8 cellular contexts compared by ENCODE assay signal in the genomic region with DNA sequence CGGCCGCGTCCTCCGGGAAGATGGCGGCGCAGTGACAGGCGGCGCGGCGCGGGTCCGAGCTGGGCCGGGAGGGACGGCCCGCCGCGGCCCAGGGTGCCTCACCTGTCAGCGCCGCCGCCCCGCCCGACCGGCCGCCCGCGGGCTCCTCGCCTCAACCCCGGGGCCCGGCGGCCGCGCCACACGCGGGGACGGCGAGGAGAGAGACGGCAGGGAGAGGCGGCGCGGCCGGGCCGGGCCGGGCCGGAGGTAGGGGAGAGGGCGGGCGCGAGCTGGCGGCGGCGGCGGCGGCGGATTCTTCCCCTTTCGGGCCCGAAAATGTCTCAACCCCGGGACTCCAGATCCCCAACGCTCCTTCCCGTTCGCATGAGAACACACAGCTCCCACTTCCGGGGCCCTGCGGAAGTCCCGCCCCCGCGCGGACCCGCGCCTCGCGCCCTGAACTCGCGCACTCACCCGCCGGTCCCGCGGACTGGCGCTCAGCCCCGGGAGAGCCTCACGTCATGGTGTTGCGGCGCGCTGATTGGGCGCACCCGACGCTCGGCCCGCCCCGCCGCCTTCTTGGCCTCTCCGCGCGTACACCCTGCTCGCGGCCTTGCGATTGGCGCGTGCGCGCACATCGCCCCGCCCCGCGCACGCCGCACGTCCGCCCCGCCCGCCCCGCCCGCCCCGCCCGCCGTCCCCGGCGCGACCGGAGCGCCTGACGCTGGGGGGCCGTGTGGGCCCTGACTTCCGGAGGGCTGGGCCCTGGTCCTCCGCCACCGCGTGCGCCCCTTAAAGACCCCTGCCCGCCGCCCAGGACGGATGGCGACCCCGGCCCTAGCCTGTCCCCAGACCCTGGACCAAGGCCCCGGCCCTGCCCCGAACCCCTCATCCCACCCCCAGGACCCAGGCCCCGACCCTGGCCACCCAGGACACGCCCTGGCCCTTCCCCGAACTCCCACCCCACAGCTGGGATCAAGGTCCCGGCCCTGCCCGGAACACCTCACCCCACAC. TPM values are rescaled to one million over a fixed set of nuclear protein-coding genes. Genes with fewer than 3 reads are reported as not detected.
A peak's percentile ranks its signal among the peaks of the same experiment; 100 is the strongest.
DNase-seq lines count a peak whose midpoint lies in the region; ATAC-seq and TF ChIP-seq lines count a peak whose summit lies in the region.

LARP4B (minus strand) TSS at position 380 of the 993 bp plus-strand sequence. CDS start 45,984 bp downstream, outside the sequence.

- H3K9ac ChIP-seq in PC-3 (ENCODE audit: low read length), result peak within 1 kb of the TSS; percentile 75

- no peak for TF ChIP-seq CTCF in PC-3 (conservative IDR thresholded peaks at IDR 0.05; ENCODE audit: low read depth, low read length)
- TF ChIP-seq CTCF in mucosa of descending colon (IDR thresholded peaks at IDR 0.05), result no peak

- POLR2A ChIA-PET in PC-3 (lab: Charles Lee; ENCODE audit: unreplicated experiment), result interaction anchor here (0.6 kb wide), 1 partner anchor 32 kb away, joined by 5 read pairs; no protein-coding TSS in a partner anchor

- ATAC-seq in GM21717 (IDR thresholded peaks at IDR 0.05; ENCODE audit: unreplicated experiment) (peak; percentile 93), PC-3 (peak; percentile 98), mucosa of descending colon (peak; percentile 97)

- H3K79me2 ChIP-seq in PC-3 (ENCODE audit: low read length), result peaks cover 41% of the 10 kb centered on the region

- H4K20me1 ChIP-seq in PC-3 (ENCODE audit: low read length), result peaks cover 34% of the 10 kb centered on the region

- peak within 1 kb of the TSS; percentile 65 for H3K4me3 ChIP-seq in Jurkat, Clone E6-1 (ENCODE audit: low read length)
- peak within 1 kb of the TSS; percentile 73 for H3K4me3 ChIP-seq in PC-3 (ENCODE audit: low read length)
- H3K4me3 ChIP-seq in mucosa of descending colon, result peak within 1 kb of the TSS; percentile 78

- H3K27ac ChIP-seq in PC-3 (ENCODE audit: low read length) (no peak within 1 kb of the TSS), epithelial cell of prostate (peak within 1 kb of the TSS; percentile 97)

- no peaks in the 10 kb centered on the region for H3K36me3 ChIP-seq in PC-3 (ENCODE audit: low read depth, low read length)
- peaks cover 3% of the 10 kb centered on the region for H3K36me3 ChIP-seq in mucosa of descending colon (ENCODE audit: low read depth)

- DNase-seq in DMS153 treated with DMSO at 0.1 percent for 48 hours (lab: John Stamatoyannopoulos, UW; ENCODE audit: unreplicated experiment), result peak; percentile 36
- peak; percentile 94 for DNase-seq in Jurkat, Clone E6-1 (ENCODE audit: low read depth, low spot score)
- DNase-seq in PC-3, result peak; percentile 88
- peak; percentile 99 for DNase-seq in activated T-cell treated with anti-CD3 and anti-CD28 coated beads for 48 hours (ENCODE audit: low read depth)
- peak; percentile 89 for DNase-seq in epithelial cell of prostate (ENCODE audit: low read depth, low spot score)
- DNase-seq in mucosa of descending colon, result peak; percentile 95 to 98 (median 98)
- peak; percentile 88 to 93 for DNase-seq in stimulated activated CD8-positive, alpha-beta memory T cell treated with anti-CD3 and anti-CD28 coated beads, Interleukin-4, amount 100 ng/mL, for 1 hour (ENCODE audit: low read depth in 2 of 2, low spot score in 1 of 2)

- H3K4me1 ChIP-seq in PC-3 (ENCODE audit: insufficient read depth, low read length), result peaks cover 8% of the 10 kb centered on the region; the same call in 1 of the 2 replicates
- peaks cover 32% of the 10 kb centered on the region for H3K4me1 ChIP-seq in mucosa of descending colon (ENCODE audit: low read depth)

- H3K9me2 ChIP-seq in PC-3 (replicated peaks; ENCODE audit: low read length), result no peaks in the 10 kb centered on the region

- peak within 1 kb of the TSS; percentile 93 for H3K4me2 ChIP-seq in PC-3 (ENCODE audit: low read length)

- CTCF ChIA-PET in PC-3 (lab: Charles Lee), result no interaction called here

- no TSS peak for BruUV-seq in PC-3 (replicated peaks; lab: Mats Ljungman, UMichigan)

- H3F3A ChIP-seq in PC-3 (ENCODE audit: low read length, unreplicated experiment), result no peaks in the 10 kb centered on the region

- H2AFZ ChIP-seq in PC-3 (ENCODE audit: low read length), result no peak within 1 kb of the TSS

- H3K9me3 ChIP-seq in PC-3 (ENCODE audit: low read length) (no peaks in the 10 kb centered on the region), mucosa of descending colon (no peaks in the 10 kb centered on the region)

- H3K27me3 ChIP-seq in PC-3 (ENCODE audit: low read length), result no peaks in the 10 kb centered on the region

- intact Hi-C loops in PC-3 (cut with micrococcal nuclease), result loop anchor here (5.0 kb wide), 1 partner anchor 56 kb away; the partner anchor contains the start of gene GTPBP4
- intact Hi-C loops in mucosa of descending colon (cut with DNase I, micrococcal nuclease), result no loop called here

RNA-seq across cellular contexts. Expression of gene LARP4B, which starts in this region (rescaled TPM):
- 28.9 TPM for polyA plus RNA-seq in Jurkat, Clone E6-1 (2012; ENCODE audit: insufficient read depth, insufficient read length)
- 32.7 and 33.9 TPM in 2 replicates for total RNA-seq in PC-3 (2014; rRNA removed)
- 100 to 1,000 TPM in 2 of 3 donors, 10 to 100 TPM in 1; 97.5 to 155 (median 116) TPM for total RNA-seq in mucosa of descending colon

Comparison
In these comparisons a context has a peak if more than half of its experiments do, and no peak if none do; other contexts are left out.
1. DNase-seq: peak in every context shown above with its lines; median percentile 99 in activated T-cell treated with anti-CD3 and anti-CD28 coated beads for 48 hours; 98 in mucosa of descending colon; 94 in Jurkat, Clone E6-1; 90 in stimulated activated CD8-positive, alpha-beta memory T cell treated with anti-CD3 and anti-CD28 coated beads, Interleukin-4, amount 100 ng/mL, for 1 hour; 89 in epithelial cell of prostate; 88 in PC-3; 36 in DMS153 treated with DMSO at 0.1 percent for 48 hours.